8 cellular contexts compared by ENCODE assay signal in the genomic region with DNA sequence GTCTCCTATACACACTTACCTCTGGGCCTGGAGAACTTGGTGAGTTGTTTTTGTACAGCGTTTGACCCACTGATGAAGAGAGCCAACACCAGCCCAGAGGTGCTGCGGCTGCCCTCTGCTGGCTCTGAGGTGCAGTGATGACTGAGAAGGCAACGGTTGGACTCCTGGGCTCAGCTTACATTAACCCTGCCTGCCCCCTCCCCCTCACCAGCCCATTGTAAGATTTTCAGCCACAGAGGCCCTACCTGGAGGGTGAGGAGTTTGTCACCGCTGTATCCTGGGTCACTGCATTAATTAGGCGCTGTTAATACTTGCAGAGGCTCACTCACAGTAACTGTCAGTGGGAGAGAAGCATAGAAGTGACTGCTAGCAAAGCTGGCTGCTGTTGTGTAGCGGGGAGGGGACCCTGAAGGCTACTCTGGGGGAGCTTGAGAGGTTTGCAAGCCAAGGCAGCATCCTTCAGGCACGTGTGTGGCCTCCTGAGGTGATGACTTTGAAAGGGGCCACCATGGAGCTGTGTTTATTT. TPM values are rescaled to one million over a fixed set of nuclear protein-coding genes. Genes with fewer than 3 reads are reported as not detected.
A peak's percentile ranks its signal among the peaks of the same experiment; 100 is the strongest.
DNase-seq lines count a peak whose midpoint lies in the region; ATAC-seq and TF ChIP-seq lines count a peak whose summit lies in the region.

No MANE protein-coding gene starts in this region.

- no peaks in the 10 kb centered on the region for H3K27me3 ChIP-seq in liver (ENCODE audit: control insufficient read depth in 4 of 4, insufficient read depth in 4 of 4, low read length in 3 of 4)

- H3K4me3 ChIP-seq in coronary artery, result no peak overlapping the region
- H3K4me3 ChIP-seq in liver (ENCODE audit: low read depth in 1 of 3, low read length in 3 of 3), result no peak overlapping the region

- no peak overlapping the region for H3K27ac ChIP-seq in coronary artery
- no peak overlapping the region for H3K27ac ChIP-seq in liver (ENCODE audit: low read depth in 1 of 2, low read length in 2 of 2)

- TF ChIP-seq CTCF in coronary artery (IDR thresholded peaks at IDR 0.05), result peak; percentile 48
- TF ChIP-seq CTCF in liver (IDR thresholded peaks at IDR 0.05; ENCODE audit: low read depth, low read length, missing input control), result peak; percentile 80

- 16% methylated on average over 7 of the region's 7 CpGs for WGBS in liver

- TF ChIP-seq RAD21 in liver (IDR thresholded peaks at IDR 0.05), result peak; percentile 90 to 95

- DNase-seq in CMK (ENCODE audit: low read depth), result peak; percentile 14
- DNase-seq in NCI-H2107 (lab: John Stamatoyannopoulos, UW), result peak; percentile 12
- DNase-seq in activated CD4-positive, alpha-beta T cell treated with anti-CD3 and anti-CD28 coated beads for 24 hours (ENCODE audit: low read depth in 2 of 2), result peak; percentile 41 to 44
- no peak for DNase-seq in coronary artery (ENCODE audit: low spot score)
- DNase-seq in stimulated activated CD4-positive, alpha-beta T cell treated with anti-CD3 and anti-CD28 coated beads, TNF-alpha, amount 100 ng/mL, for 48 hours (ENCODE audit: low read depth in 3 of 3), result peak; percentile 20 to 41 (median 29)
- no peak for DNase-seq in NCI-H524 treated with DMSO at 0.1 percent for 48 hours (lab: John Stamatoyannopoulos, UW)

- peak; percentile 60 for ATAC-seq in GM21619 (IDR thresholded peaks at IDR 0.05; ENCODE audit: unreplicated experiment)

- no peak overlapping the region for H3K9ac ChIP-seq in liver (ENCODE audit: low read depth in 1 of 2, low read length in 2 of 2)

- no peaks in the 10 kb centered on the region for H3K9me3 ChIP-seq in liver (ENCODE audit: control insufficient read depth in 4 of 4, low read length in 3 of 4)

- peaks cover 0 to 4% (median 0%) of the 10 kb centered on the region in 4 donors for H3K4me1 ChIP-seq in liver (ENCODE audit: control insufficient read depth in 4 of 4, insufficient read depth in 4 of 4, low read length in 3 of 4)

- no peaks in the 10 kb centered on the region for H3K36me3 ChIP-seq in liver (ENCODE audit: control insufficient read depth in 4 of 4, insufficient read depth in 3 of 4, low read depth in 1 of 4, low read length in 3 of 4)

TF ChIP-seq in liver, 16 proteins besides CTCF, POLR2A, EP300 and RAD21:
- TF ChIP-seq HNF4A (conservative IDR thresholded peaks at IDR 0.05) (peak; percentile 11 to 49), GABPA (IDR thresholded peaks at IDR 0.05 in 1 of 2, conservative IDR thresholded peaks at IDR 0.05 in 1 of 2) (no peak)

RNA-seq across cellular contexts. Expression of a gene that starts 18.9 kb away (rescaled TPM):
- total RNA-seq in liver, result not detected
- polyA plus RNA-seq in liver, result not detected

RNA-seq across cellular contexts. Expression of a gene that starts 30.6 kb away (rescaled TPM):
- total RNA-seq in liver, result 10 to 100 TPM; 21.7 to 21.8 TPM
- 10 to 100 TPM; 23.8 to 31.4 TPM for polyA plus RNA-seq in liver

RNA-seq across cellular contexts. Expression of a gene that starts 35.9 kb away (rescaled TPM):
- 1 to 10 TPM in 1 of 2 donors, under 1 TPM in 1; 0.56 to 3.0 TPM for total RNA-seq in liver
- under 1 TPM; 0.16 to 0.26 TPM for polyA plus RNA-seq in liver

RNA-seq across cellular contexts. Expression of a gene that starts 54.9 kb away (rescaled TPM):
- total RNA-seq in liver, result 1 to 10 TPM; 2.7 to 9.5 TPM
- 10 to 100 TPM in 1 of 2 donors, 1 to 10 TPM in 1; 9.2 to 11.0 TPM for polyA plus RNA-seq in liver

RNA-seq across cellular contexts. Expression of a gene that starts 55.4 kb away (rescaled TPM):
- 10 to 100 TPM; 28.9 to 29.1 TPM for total RNA-seq in liver
- 10 to 100 TPM; 15.0 to 19.4 TPM for polyA plus RNA-seq in liver

Comparison
In these comparisons a context has a peak if more than half of its experiments do, and no peak if none do; other contexts are left out.
1. DNase-seq: peak in CMK (single experiment), NCI-H2107 (single experiment), activated CD4-positive, alpha-beta T cell treated with anti-CD3 and anti-CD28 coated beads for 24 hours (2 of 2) and stimulated activated CD4-positive, alpha-beta T cell treated with anti-CD3 and anti-CD28 coated beads, TNF-alpha, amount 100 ng/mL, for 48 hours (3 of 3); none in coronary artery (single experiment) and NCI-H524 treated with DMSO at 0.1 percent for 48 hours (single experiment).